ENCODE assay signal across 10 cellular contexts in the genomic region with DNA sequence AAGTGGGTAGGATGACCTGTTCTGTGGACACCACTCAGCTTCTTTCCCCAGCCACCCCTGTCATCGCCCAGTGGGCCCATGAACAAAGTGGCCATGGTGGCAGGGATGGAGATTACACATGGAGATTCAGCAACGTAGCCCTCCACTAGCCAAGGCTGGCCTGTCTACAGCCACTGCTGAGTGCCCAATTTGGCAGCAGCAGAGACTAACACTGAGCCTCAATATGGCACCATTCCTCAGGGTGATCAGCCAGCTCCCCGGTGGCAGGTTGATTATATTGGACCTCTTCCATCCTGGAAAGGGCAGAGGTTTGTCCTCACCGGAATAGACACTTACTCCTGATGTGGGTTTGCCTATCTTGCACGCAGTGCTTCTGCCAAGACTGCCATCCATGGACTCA. TPM values are rescaled to one million over a fixed set of nuclear protein-coding genes. Genes with fewer than 3 reads are reported as not detected.
"Had no signal": no experiment of that assay in that cellular context is flagged by ENCODE, and none has a peak within 500 bp of the region (broad histone marks: within the 10 kb centered on the region; RNA-seq: fewer than 3 reads in every experiment).

No MANE protein-coding gene starts in this region.

RNA-seq across cellular contexts. Expression of gene DOK7, which starts 4.0 kb away (rescaled TPM):
- total RNA-seq: lung microvascular endothelial cell; mesenteric fat pad; naive thymus-derived CD4-positive, alpha-beta T cell; naive thymus-derived CD8-positive, alpha-beta T cell had no signal
- polyA plus RNA-seq: naive thymus-derived CD4-positive, alpha-beta T cell had no signal

RNA-seq across cellular contexts. Expression of gene HGFAC, which starts 17.4 kb away (rescaled TPM):
- total RNA-seq: kidney epithelial cell; left colon; mammary epithelial cell; mesenteric fat pad; mononuclear cell; naive thymus-derived CD8-positive, alpha-beta T cell had no signal
- polyA plus RNA-seq: immature natural killer cell; keratinocyte; mammary epithelial cell; naive thymus-derived CD4-positive, alpha-beta T cell; naive thymus-derived CD8-positive, alpha-beta T cell had no signal
